Comparison of ENCODE assay signal across 28 cellular contexts in the genomic region with DNA sequence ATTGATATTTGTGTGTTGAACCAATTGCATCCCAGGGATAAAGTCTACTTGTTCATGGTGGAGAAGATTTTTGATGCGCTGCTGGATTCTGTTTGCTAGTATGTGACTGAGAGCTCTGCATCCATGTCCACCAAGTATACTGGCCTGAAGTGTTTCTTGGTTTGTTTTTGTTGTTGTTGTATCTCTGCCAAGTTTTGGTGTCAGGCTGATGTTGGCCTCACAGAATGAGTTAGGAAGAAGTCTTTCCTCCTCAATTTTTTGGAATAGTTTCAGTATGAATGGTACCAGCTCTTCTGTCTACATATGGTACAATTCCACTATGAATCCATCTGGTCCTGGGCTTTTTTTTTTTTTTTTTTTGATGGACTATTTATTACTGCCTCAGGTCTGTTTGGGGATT. TPM values are rescaled to one million over a fixed set of nuclear protein-coding genes. Genes with fewer than 3 reads are reported as not detected.
"Had no signal": no experiment of that assay in that cellular context is flagged by ENCODE, and none has a peak within 500 bp of the region (broad histone marks: within the 10 kb centered on the region; RNA-seq: fewer than 3 reads in every experiment).

No MANE protein-coding gene starts in this region.

- H3K27me3 ChIP-seq: hepatocyte, neural progenitor cell, sigmoid colon, spleen, testis, uterus had no signal

- H3K4me2 ChIP-seq: hepatocyte, neural progenitor cell had no signal

- DNase-seq: activated CD4-positive, alpha-beta T cell treated with anti-CD3 and anti-CD28 coated beads for 1 hour; activated CD4-positive, alpha-beta T cell treated with anti-CD3 and anti-CD28 coated beads, Interleukin-2, amount 50 U/mL, for 1 hour; activated CD8-positive, alpha-beta T cell treated with anti-CD3 and anti-CD28 coated beads, Interleukin-2, amount 10 ng/mL, durations not matched to agents 7 days and 5 days; activated gamma-delta T cell treated with Interleukin-2 at 50 U/mL for 16 hours; anterior cingulate cortex; central memory CD4-positive, alpha-beta T cell; foreskin melanocyte; immature natural killer cell; naive thymus-derived CD8-positive, alpha-beta T cell; retina; sigmoid colon; spleen; stimulated activated CD4-positive, alpha-beta T cell treated with anti-CD3 and anti-CD28 coated beads, Interleukin-4, amount 100 ng/mL, for 1 hour; stimulated activated naive CD4-positive, alpha-beta T cell; T-cell; testis; trophoblast cell; uterus had no signal

- H3K36me3 ChIP-seq: neural progenitor cell, sigmoid colon, spleen, uterus had no signal

- H2AFZ ChIP-seq: hepatocyte, neural progenitor cell had no signal

- H3K4me3 ChIP-seq: hepatocyte, neural progenitor cell, sigmoid colon, spleen, testis, uterus had no signal

- H3K36me3 Mint-ChIP-seq: activated naive CD4-positive, alpha-beta T cell treated with anti-CD3 and anti-CD28 coated beads, Interleukin-2, amount 50 U/mL, for 24 hours; brain; immature natural killer cell; naive thymus-derived CD8-positive, alpha-beta T cell; neural progenitor cell; T-cell had no signal

- H3K79me2 ChIP-seq: hepatocyte had no signal

- ATAC-seq: activated CD8-positive, alpha-beta T cell treated with anti-CD3 and anti-CD28 coated beads, Interleukin-2, amount 10 ng/mL, durations not matched to agents 7 days and 5 days; naive thymus-derived CD8-positive, alpha-beta T cell; T-cell had no signal

- H3K27me3 Mint-ChIP-seq: activated naive CD4-positive, alpha-beta T cell treated with anti-CD3 and anti-CD28 coated beads, Interleukin-2, amount 50 U/mL, for 24 hours; brain; naive thymus-derived CD8-positive, alpha-beta T cell; T-cell had no signal

- H3K4me3 Mint-ChIP-seq: activated CD8-positive, alpha-beta T cell treated with anti-CD3 and anti-CD28 coated beads, Interleukin-2, amount 10 ng/mL, durations not matched to agents 7 days and 5 days; activated naive CD4-positive, alpha-beta T cell treated with anti-CD3 and anti-CD28 coated beads, Interleukin-2, amount 50 U/mL, for 24 hours; activated T-helper 1 cell treated with anti-CD3 and anti-CD28 coated beads, Interleukin-12 subunit alpha, Interleukin-12 subunit beta, Interleukin-2, Interleukin-4 antibody, amounts not matched to agents 30 ng/mL and 10 ng/mL and 1 ng/mL, durations not matched to agents 14 hours and 24 hours and 36 hours; brain; immature natural killer cell; naive thymus-derived CD8-positive, alpha-beta T cell; neural progenitor cell; T-cell; T-helper 2 cell treated with Interferon-gamma antibody and Interleukin-4, amounts not matched to agents 5 μg/mL and 100 μg/mL, for 36 hours had no signal

- H3K27ac ChIP-seq: epithelial cell of prostate, hepatocyte, neural progenitor cell, sigmoid colon, spleen, testis, uterus had no signal

- H3K4me1 Mint-ChIP-seq: activated naive CD4-positive, alpha-beta T cell treated with anti-CD3 and anti-CD28 coated beads, Interleukin-2, amount 50 U/mL, for 24 hours; brain; immature natural killer cell; naive thymus-derived CD8-positive, alpha-beta T cell; T-cell had no signal

- H3K4me1 ChIP-seq: sigmoid colon, spleen, testis, uterus had no signal

- H3K27ac Mint-ChIP-seq: activated CD8-positive, alpha-beta T cell treated with anti-CD3 and anti-CD28 coated beads, Interleukin-2, amount 10 ng/mL, durations not matched to agents 7 days and 5 days; activated naive CD4-positive, alpha-beta T cell treated with anti-CD3 and anti-CD28 coated beads, Interleukin-2, amount 50 U/mL, for 24 hours; activated T-helper 1 cell treated with anti-CD3 and anti-CD28 coated beads, Interleukin-12 subunit alpha, Interleukin-12 subunit beta, Interleukin-2, Interleukin-4 antibody, amounts not matched to agents 30 ng/mL and 10 ng/mL and 1 ng/mL, durations not matched to agents 14 hours and 24 hours and 36 hours; brain; immature natural killer cell; naive thymus-derived CD8-positive, alpha-beta T cell; neural progenitor cell; T-cell; T-helper 2 cell treated with Interferon-gamma antibody and Interleukin-4, amounts not matched to agents 5 μg/mL and 100 μg/mL, for 36 hours had no signal

RNA-seq across cellular contexts. Expression of a gene that starts 50.9 kb away (rescaled TPM):
- total RNA-seq: activated CD8-positive, alpha-beta T cell treated with anti-CD3 and anti-CD28 coated beads, Interleukin-2, amount 10 ng/mL, durations not matched to agents 7 days and 5 days; activated T-helper 1 cell treated with anti-CD3 and anti-CD28 coated beads, Interleukin-12 subunit alpha, Interleukin-12 subunit beta, Interleukin-2, Interleukin-4 antibody, amounts not matched to agents 30 ng/mL and 10 ng/mL and 1 ng/mL, durations not matched to agents 14 hours and 24 hours and 36 hours; liver; mesenteric fat pad; naive thymus-derived CD8-positive, alpha-beta T cell; posterior vena cava; spleen; T-cell; testis had no signal
- polyA plus RNA-seq: immature natural killer cell; liver; naive thymus-derived CD8-positive, alpha-beta T cell; sigmoid colon had no signal
